ENCODE assay signal across 1 cellular context in genomic region chr7:45893996-45894664, GRCh38.
TF ChIP-seq lines count a peak whose summit lies in the region.

No MANE protein-coding gene starts in this region.

TF ChIP-seq in HepG2, 621 proteins besides CTCF, POLR2A, EP300 and RAD21 (continued from another document and continues in another):
- TF ChIP-seq ZNF318 (CRISPR knock-in tag; IDR thresholded peaks at IDR 0.05) = peak; percentile 99
- TF ChIP-seq MXD4 (CRISPR knock-in tag; IDR thresholded peaks at IDR 0.05) = no peak; the same call in 1 of the 2 replicates
- TF ChIP-seq MTA3 (CRISPR knock-in tag; IDR thresholded peaks at IDR 0.05) = no peak
- TF ChIP-seq DBP (CRISPR knock-in tag; IDR thresholded peaks at IDR 0.05; ENCODE audit: not compliant biosample characterization) = peak; percentile 27
- no peak; the same call in 1 of the 2 replicates for TF ChIP-seq ZNF33A (CRISPR knock-in tag; IDR thresholded peaks at IDR 0.05; ENCODE audit: borderline replicate concordance)
- TF ChIP-seq YEATS2 (CRISPR knock-in tag; IDR thresholded peaks at IDR 0.05; ENCODE audit: borderline replicate concordance) = no peak
- no peak for TF ChIP-seq ATF6 (CRISPR knock-in tag; conservative IDR thresholded peaks at IDR 0.05)
- TF ChIP-seq POLR2AphosphoS5 (IDR thresholded peaks at IDR 0.05; ENCODE audit: low read depth, low read length) = peak; percentile 90
- TF ChIP-seq BHLHE40 (IDR thresholded peaks at IDR 0.05; ENCODE audit: low read length) = no peak
- TF ChIP-seq MIER2 (CRISPR knock-in tag; IDR thresholded peaks at IDR 0.05) = no peak
- peak; percentile 51 for TF ChIP-seq ELF3 (CRISPR knock-in tag; IDR thresholded peaks at IDR 0.05)
- TF ChIP-seq IRF1 (CRISPR knock-in tag; IDR thresholded peaks at IDR 0.05; ENCODE audit: low read depth) = 0 out of 2 replicates have a peak, but pooled peaks have one; percentile 33
- TF ChIP-seq HOXD1 (CRISPR knock-in tag; IDR thresholded peaks at IDR 0.05) = no peak; the same call in 1 of the 2 replicates
- 0 out of 2 replicates have a peak, but pooled peaks have one; percentile 86 for TF ChIP-seq ZNF550 (CRISPR knock-in tag; IDR thresholded peaks at IDR 0.05; ENCODE audit: borderline replicate concordance)
- no peak for TF ChIP-seq ZNF343 (CRISPR knock-in tag; IDR thresholded peaks at IDR 0.05)
- TF ChIP-seq SRSF4 (IDR thresholded peaks at IDR 0.05; ENCODE audit: low read depth, low read length, poor library complexity, severe bottlenecking) = no peak
- TF ChIP-seq RNF2 (conservative IDR thresholded peaks at IDR 0.05; ENCODE audit: low read depth) = no peak
- 0 out of 2 replicates have a peak, but pooled peaks have one; percentile 17 for TF ChIP-seq TSC22D2 (CRISPR knock-in tag; IDR thresholded peaks at IDR 0.05; ENCODE audit: borderline replicate concordance)
- TF ChIP-seq HNF4G (IDR thresholded peaks at IDR 0.05; ENCODE audit: borderline replicate concordance, low read depth, low read length) = no peak
- TF ChIP-seq HNF4G (CRISPR knock-in tag; IDR thresholded peaks at IDR 0.05; ENCODE audit: borderline replicate concordance, low read depth) = peak; percentile 53
- 0 out of 2 replicates have a peak, but pooled peaks have one; percentile 49 for TF ChIP-seq CENPX (CRISPR knock-in tag; IDR thresholded peaks at IDR 0.05)
- peak; percentile 85 for TF ChIP-seq POLR2G (IDR thresholded peaks at IDR 0.05; ENCODE audit: low read depth, low read length)
- peak; percentile 5; the same call in 1 of the 2 replicates for TF ChIP-seq GATAD1 (CRISPR knock-in tag; IDR thresholded peaks at IDR 0.05)
- TF ChIP-seq ETV5 (CRISPR knock-in tag; IDR thresholded peaks at IDR 0.05; ENCODE audit: borderline replicate concordance) = peak; percentile 17; the same call in 1 of the 2 replicates
- TF ChIP-seq SMAD1 (CRISPR knock-in tag; IDR thresholded peaks at IDR 0.05; ENCODE audit: borderline replicate concordance, low read depth) = peak; percentile 84; the same call in 1 of the 2 replicates
- TF ChIP-seq ZFP90 (CRISPR knock-in tag; IDR thresholded peaks at IDR 0.05; ENCODE audit: borderline replicate concordance) = 0 out of 2 replicates have a peak, but pooled peaks have one; percentile 3
- TF ChIP-seq ETV6 (CRISPR knock-in tag; conservative IDR thresholded peaks at IDR 0.05) = no peak
- no peak for TF ChIP-seq ATAD3A (CRISPR knock-in tag; IDR thresholded peaks at IDR 0.05)
- TF ChIP-seq POLR2AphosphoS2 (IDR thresholded peaks at IDR 0.05; ENCODE audit: low read depth, low read length) = no peak
- TF ChIP-seq DDIT3 (CRISPR knock-in tag; IDR thresholded peaks at IDR 0.05) = 0 out of 2 replicates have a peak, but pooled peaks have one; percentile 12
- no peak for TF ChIP-seq ARID3A (IDR thresholded peaks at IDR 0.05; ENCODE audit: low read depth, low read length)
- TF ChIP-seq PAWR (CRISPR knock-in tag; IDR thresholded peaks at IDR 0.05; ENCODE audit: borderline replicate concordance) = no peak
- 0 out of 2 replicates have a peak, but pooled peaks have one; percentile 14 for TF ChIP-seq NFKB2 (CRISPR knock-in tag; IDR thresholded peaks at IDR 0.05; ENCODE audit: borderline replicate concordance)
- TF ChIP-seq ZFX (CRISPR knock-in tag; IDR thresholded peaks at IDR 0.05; ENCODE audit: low read depth) = no peak
- no peak for TF ChIP-seq ZNF496 (CRISPR knock-in tag; IDR thresholded peaks at IDR 0.05; ENCODE audit: insufficient replicate concordance)
- TF ChIP-seq ZNF564 (CRISPR knock-in tag; IDR thresholded peaks at IDR 0.05) = no peak
- 0 out of 2 replicates have a peak, but pooled peaks have one; percentile 59 for TF ChIP-seq ZBTB34 (CRISPR knock-in tag; IDR thresholded peaks at IDR 0.05)
- TF ChIP-seq MYC (CRISPR knock-in tag; IDR thresholded peaks at IDR 0.05; ENCODE audit: borderline replicate concordance) = peak; percentile 21; the same call in 1 of the 2 replicates
- peak; percentile 7; the same call in 1 of the 2 replicates for TF ChIP-seq XBP1 (CRISPR knock-in tag; IDR thresholded peaks at IDR 0.05)
- 0 out of 2 replicates have a peak, but pooled peaks have one; percentile 21 for TF ChIP-seq TOPORS (CRISPR knock-in tag; IDR thresholded peaks at IDR 0.05)
- TF ChIP-seq ZNF17 (CRISPR knock-in tag; IDR thresholded peaks at IDR 0.05) = no peak
- no peak for TF ChIP-seq ZNF83 (CRISPR knock-in tag; IDR thresholded peaks at IDR 0.05; ENCODE audit: borderline replicate concordance)
- peak; percentile 44; the same call in 1 of the 2 replicates for TF ChIP-seq REXO4 (CRISPR knock-in tag; IDR thresholded peaks at IDR 0.05; ENCODE audit: borderline replicate concordance)
- no peak for TF ChIP-seq NBN (conservative IDR thresholded peaks at IDR 0.05)
- TF ChIP-seq E2F5 (CRISPR knock-in tag; conservative IDR thresholded peaks at IDR 0.05) = no peak
- no peak for TF ChIP-seq RFX5 (IDR thresholded peaks at IDR 0.05; ENCODE audit: low read depth, low read length)
- no peak for TF ChIP-seq KMT2B (CRISPR knock-in tag; IDR thresholded peaks at IDR 0.05)
- TF ChIP-seq RFX3 (CRISPR knock-in tag; IDR thresholded peaks at IDR 0.05) = no peak
- TF ChIP-seq ERF (CRISPR knock-in tag; IDR thresholded peaks at IDR 0.05) = peak; percentile 81
- TF ChIP-seq ZNF782 (CRISPR knock-in tag; IDR thresholded peaks at IDR 0.05; ENCODE audit: borderline replicate concordance) = peak; percentile 97; the same call in 1 of the 2 replicates
- TF ChIP-seq MEIS1 (CRISPR knock-in tag; IDR thresholded peaks at IDR 0.05; ENCODE audit: borderline replicate concordance) = peak; percentile 23; the same call in 1 of the 2 replicates
- TF ChIP-seq HNRNPUL1 (IDR thresholded peaks at IDR 0.05; ENCODE audit: low read depth, low read length) = no peak
- peak; percentile 82; the same call in 1 of the 2 replicates for TF ChIP-seq IRF2 (CRISPR knock-in tag; IDR thresholded peaks at IDR 0.05)
- no peak for TF ChIP-seq EEA1 (CRISPR knock-in tag; IDR thresholded peaks at IDR 0.05; ENCODE audit: borderline replicate concordance)
- TF ChIP-seq ZNF251 (CRISPR knock-in tag; IDR thresholded peaks at IDR 0.05) = 0 out of 2 replicates have a peak, but pooled peaks have one; percentile 57
- peak; percentile 16; the same call in 1 of the 2 replicates for TF ChIP-seq ISL2 (CRISPR knock-in tag; IDR thresholded peaks at IDR 0.05)
